Comparison of ENCODE assay signal across 26 cellular contexts in the genomic region with DNA sequence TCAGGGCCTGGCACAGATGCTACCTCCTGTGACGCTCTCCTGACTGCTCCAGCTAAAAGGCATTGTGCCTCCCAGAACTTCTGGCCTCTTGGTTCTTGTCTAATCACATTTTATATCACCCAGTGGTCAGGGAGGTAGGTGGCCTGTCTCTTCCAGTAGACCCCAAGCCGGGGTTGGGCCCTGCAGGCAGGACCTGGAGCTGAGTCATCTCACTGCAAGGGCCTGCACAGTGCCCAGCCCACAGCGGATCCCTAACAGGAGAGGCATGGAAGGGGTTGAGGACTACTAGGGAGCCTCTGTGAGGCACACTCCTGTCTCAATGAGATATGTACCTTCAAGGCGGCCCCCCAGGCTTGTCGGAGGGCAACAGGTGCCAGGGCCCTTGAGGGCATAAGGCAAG. TPM values are rescaled to one million over a fixed set of nuclear protein-coding genes. Genes with fewer than 3 reads are reported as not detected.
DNase-seq lines count a peak whose midpoint lies in the region; ATAC-seq, FAIRE-seq and TF ChIP-seq lines count a peak whose summit lies in the region.
"Had no signal": no experiment of that assay in that cellular context is flagged by ENCODE, and none has a peak within 500 bp of the region (broad histone marks: within the 10 kb centered on the region; RNA-seq: fewer than 3 reads in every experiment).

No MANE protein-coding gene starts in this region.

- no peak for TF ChIP-seq POLR2A in endothelial cell of umbilical vein (IDR thresholded peaks at IDR 0.05; ENCODE audit: low read depth, low read length)

- CTCF ChIA-PET in RWPE1 (lab: Yijun Ruan, JAX) (no interaction called here), endothelial cell of umbilical vein (lab: Charles Lee) (interaction anchor here (8.8 kb wide), 1 partner anchor 11 kb away, joined by 155 read pairs; no protein-coding TSS in a partner anchor)

- POLR2A ChIA-PET in RWPE1 (lab: Yijun Ruan, JAX; ENCODE audit: low non-redundant PET), result interaction anchor here (0.5 kb wide), 1 partner anchor 172 kb away, joined by 3 read pairs; no protein-coding TSS in a partner anchor
- POLR2A ChIA-PET in endothelial cell of umbilical vein (lab: Charles Lee), result interaction anchor here (3.5 kb wide), 1 partner anchor 11 kb away, joined by 25 read pairs; no protein-coding TSS in a partner anchor

- TF ChIP-seq CTCF in RWPE1 (conservative IDR thresholded peaks at IDR 0.05; ENCODE audit: low read depth) (no peak), endothelial cell of umbilical vein (IDR thresholded peaks at IDR 0.05; ENCODE audit: extremely low read depth in 1 of 2, insufficient read depth in 1 of 2, low read depth in 1 of 2, low read length in 2 of 2) (no peak), mesothelial cell of epicardium (IDR thresholded peaks at IDR 0.05; ENCODE audit: unreplicated experiment) (no peak)

- peak overlapping the region; percentile 33 to 81 for H3K27ac Mint-ChIP-seq in stimulated activated naive CD8-positive, alpha-beta T cell treated with anti-CD3 and anti-CD28 coated beads, Interleukin-15, amount 100 ng/mL, for 72 hours
- H3K27ac Mint-ChIP-seq in mesothelial cell of epicardium, result no peak overlapping the region
- H3K27ac Mint-ChIP-seq: dendritic cell treated with granulocyte-macrophage colony-stimulating factor and Interleukin-4, amounts not matched to agents 40 ng/mL and 50 ng/mL, for 4 days; memory B cell had no signal

- FAIRE-seq in endothelial cell of umbilical vein (lab: Jason Lieb, UNC), result no peak

- H3K27ac ChIP-seq in RWPE1 (peak overlapping the region; percentile 59), endothelial cell of umbilical vein (ENCODE audit: insufficient read depth, low read depth, low read length) (peak overlapping the region; percentile 96)
- H3K27ac ChIP-seq: breast epithelium, foreskin keratinocyte had no signal

- ATAC-seq in stimulated activated naive CD8-positive, alpha-beta T cell treated with anti-CD3 and anti-CD28 coated beads, Interleukin-15, amount 100 ng/mL, for 72 hours, result no peak
- no peak for ATAC-seq in stimulated activated naive CD8-positive, alpha-beta T cell treated with anti-CD3 and anti-CD28 coated beads, Interleukin-15, Interleukin-2, amounts not matched to agents 100 U/mL and 50 U/mL, for 24 hours
- ATAC-seq: foreskin keratinocyte had no signal

- no peaks in the 10 kb centered on the region for H3K27me3 Mint-ChIP-seq in stimulated activated naive CD8-positive, alpha-beta T cell treated with anti-CD3 and anti-CD28 coated beads, Interleukin-15, amount 100 ng/mL, for 72 hours
- no peaks in the 10 kb centered on the region for H3K27me3 Mint-ChIP-seq in mesothelial cell of epicardium (ENCODE audit: low read depth)
- H3K27me3 Mint-ChIP-seq: activated naive CD8-positive, alpha-beta T cell treated with anti-CD3 and anti-CD28 coated beads, Interleukin-2, amount 10 ng/mL, durations not matched to agents 7 days and 5 days; CD4-positive, CD25-positive, alpha-beta regulatory T cell; dendritic cell treated with granulocyte-macrophage colony-stimulating factor and Interleukin-4, amounts not matched to agents 40 ng/mL and 50 ng/mL, for 4 days; memory B cell had no signal

- intact Hi-C loops in endothelial cell of umbilical vein (cut with micrococcal nuclease), result loop anchor here (5.0 kb wide), 1 partner anchor 455 kb away; a partner anchor contains a TSS

- no peaks in the 10 kb centered on the region for H3K9me1 ChIP-seq in endothelial cell of umbilical vein (replicated peaks; ENCODE audit: control insufficient read depth, extremely low read depth, insufficient read depth, low read length)

- no peaks in the 10 kb centered on the region for H4K20me1 ChIP-seq in endothelial cell of umbilical vein (replicated peaks; ENCODE audit: control insufficient read depth, extremely low read depth, insufficient read depth, low read length)

- peaks cover 69% of the 10 kb centered on the region for H3K4me1 ChIP-seq in endothelial cell of umbilical vein (ENCODE audit: control insufficient read depth, extremely low read depth, insufficient read depth, low read length)

- no peaks in the 10 kb centered on the region for H3K9me3 ChIP-seq in endothelial cell of umbilical vein (replicated peaks; ENCODE audit: control insufficient read depth, insufficient read depth, low read length)
- H3K9me3 ChIP-seq: breast epithelium, testis had no signal

- no peaks in the 10 kb centered on the region for H3K9me3 Mint-ChIP-seq in stimulated activated naive CD8-positive, alpha-beta T cell treated with anti-CD3 and anti-CD28 coated beads, Interleukin-15, amount 100 ng/mL, for 72 hours
- no peaks in the 10 kb centered on the region for H3K9me3 Mint-ChIP-seq in mesothelial cell of epicardium
- H3K9me3 Mint-ChIP-seq: activated naive CD8-positive, alpha-beta T cell treated with anti-CD3 and anti-CD28 coated beads, Interleukin-2, amount 10 ng/mL, durations not matched to agents 7 days and 5 days; dendritic cell treated with granulocyte-macrophage colony-stimulating factor and Interleukin-4, amounts not matched to agents 40 ng/mL and 50 ng/mL, for 4 days; memory B cell had no signal

- peaks cover 40% of the 10 kb centered on the region for H3K79me2 ChIP-seq in endothelial cell of umbilical vein (ENCODE audit: control insufficient read depth, insufficient read depth, low read length)

- no peak for DNase-seq in stimulated activated naive CD8-positive, alpha-beta T cell treated with anti-CD3 and anti-CD28 coated beads, Interleukin-15, amount 100 ng/mL, for 72 hours
- DNase-seq in stimulated activated naive CD8-positive, alpha-beta T cell treated with anti-CD3 and anti-CD28 coated beads, Interleukin-15, Interleukin-2, amounts not matched to agents 100 U/mL and 50 U/mL, for 24 hours, result no peak
- no peak for DNase-seq in RWPE1 (ENCODE audit: low spot score)
- no peak for DNase-seq in endothelial cell of umbilical vein (ENCODE audit: low read depth, low spot score)
- DNase-seq in HK-2 (ENCODE audit: unreplicated experiment), result no peak
- no peak for DNase-seq in NCI-H2081 (lab: John Stamatoyannopoulos, UW)
- no peak for DNase-seq in amniotic stem cell (lab: John Stamatoyannopoulos, UW)
- no peak for DNase-seq in mesothelial cell of epicardium (ENCODE audit: low spot score in 2 of 2, unreplicated experiment in 2 of 2)
- DNase-seq: activated CD4-positive, alpha-beta T cell treated with anti-CD3 and anti-CD28 coated beads, Interleukin-2, amount 50 U/mL, for 1 hour; activated naive CD8-positive, alpha-beta T cell treated with anti-CD3 and anti-CD28 coated beads, Interleukin-2, amount 10 ng/mL, durations not matched to agents 7 days and 5 days; activated T-cell treated with anti-CD3 and anti-CD28 coated beads for 4 hours; CD4-positive, CD25-positive, alpha-beta regulatory T cell; DMS53; foreskin keratinocyte; hippocampal formation; Karpas-422; NCI-H1092; SHP77; stimulated activated CD8-positive, alpha-beta memory T cell treated with anti-CD3 and anti-CD28 coated beads, Interleukin-4, amount 100 ng/mL, for 48 hours; testis had no signal

- dilution Hi-C loops in endothelial cell of umbilical vein (cut with MboI; ENCODE audit: extremely low pct_ligation_motif_present, low sequenced_read_pairs), result no loop called here

- no peak overlapping the region for H3K4me3 Mint-ChIP-seq in stimulated activated naive CD8-positive, alpha-beta T cell treated with anti-CD3 and anti-CD28 coated beads, Interleukin-15, amount 100 ng/mL, for 72 hours
- no peak overlapping the region for H3K4me3 Mint-ChIP-seq in mesothelial cell of epicardium
- H3K4me3 Mint-ChIP-seq: activated naive CD8-positive, alpha-beta T cell treated with anti-CD3 and anti-CD28 coated beads, Interleukin-2, amount 10 ng/mL, durations not matched to agents 7 days and 5 days; dendritic cell treated with granulocyte-macrophage colony-stimulating factor and Interleukin-4, amounts not matched to agents 40 ng/mL and 50 ng/mL, for 4 days; memory B cell had no signal

- H3K4me1 Mint-ChIP-seq in stimulated activated naive CD8-positive, alpha-beta T cell treated with anti-CD3 and anti-CD28 coated beads, Interleukin-15, amount 100 ng/mL, for 72 hours, result peaks cover 43% of the 10 kb centered on the region
- H3K4me1 Mint-ChIP-seq in mesothelial cell of epicardium, result peaks cover 39% of the 10 kb centered on the region

- H3K4me3 ChIP-seq in endothelial cell of umbilical vein (replicated peaks in 1 of 3; ENCODE audit: insufficient read depth in 1 of 3, low read depth in 1 of 3, low read length in 3 of 3), result no peak overlapping the region
- H3K4me3 ChIP-seq: breast epithelium, smooth muscle cell, testis had no signal

- H3K36me3 Mint-ChIP-seq in mesothelial cell of epicardium, result peaks cover 32% of the 10 kb centered on the region

- no peaks in the 10 kb centered on the region for H3K27me3 ChIP-seq in endothelial cell of umbilical vein (ENCODE audit: control insufficient read depth in 2 of 2, insufficient read depth in 2 of 2, low read length in 2 of 2)
- H3K27me3 ChIP-seq: breast epithelium, foreskin keratinocyte, testis had no signal

- H3K36me3 ChIP-seq in endothelial cell of umbilical vein (ENCODE audit: control insufficient read depth in 2 of 2, extremely low read depth in 1 of 2, insufficient read depth in 2 of 2, low read length in 2 of 2), result peaks cover 25 to 45% of the 10 kb centered on the region in 2 experiments

- BruUV-seq in endothelial cell of umbilical vein (replicated peaks; lab: Mats Ljungman, UMichigan), result no TSS peak

- H3K9ac ChIP-seq in endothelial cell of umbilical vein (replicated peaks; ENCODE audit: extremely low read depth, insufficient read depth, low read length), result no peak overlapping the region

- no peak overlapping the region for H3K4me2 ChIP-seq in endothelial cell of umbilical vein (ENCODE audit: insufficient read depth, low read length)
- H3K4me2 ChIP-seq: smooth muscle cell had no signal

- no peak overlapping the region for H2AFZ ChIP-seq in endothelial cell of umbilical vein (ENCODE audit: low read depth, low read length)

RNA-seq across cellular contexts. Expression of a gene that starts 6.4 kb away (rescaled TPM):
- total RNA-seq in endothelial cell of umbilical vein (81.8 and 84.3 TPM in 2 replicates), mesothelial cell of epicardium (80.6 to 85.3 TPM (median 82.2 TPM) in 3 replicates)
- 54.9 and 61.1 TPM in 2 replicates for polyA plus RNA-seq in endothelial cell of umbilical vein
- 51.9 and 65.9 TPM in 2 replicates for polyA plus RNA-seq in endothelial cell of umbilical vein (2011; cell fraction: cytosol; rRNA removed)
- 178 and 190 TPM in 2 replicates for polyA plus RNA-seq in endothelial cell of umbilical vein (2011; cell fraction: nucleus; rRNA removed)
- 38.6 and 40.5 TPM in 2 replicates for polyA plus RNA-seq in endothelial cell of umbilical vein (2012)
- 75.4 and 78.6 TPM in 2 replicates for polyA minus RNA-seq in endothelial cell of umbilical vein
- 18.9 TPM for polyA minus RNA-seq in endothelial cell of umbilical vein (2011; cell fraction: cytosol; rRNA and poly(A)+ RNA removed)
- 88.2 and 102 TPM in 2 replicates for polyA minus RNA-seq in endothelial cell of umbilical vein (2011; cell fraction: nucleus; rRNA and poly(A)+ RNA removed)

RNA-seq across cellular contexts. Expression of a gene that starts 21.2 kb away (rescaled TPM):
- total RNA-seq in endothelial cell of umbilical vein (not detected in 2 replicates), mesothelial cell of epicardium (not detected in 3 replicates)
- not detected in 2 replicates for polyA plus RNA-seq in endothelial cell of umbilical vein
- polyA plus RNA-seq in endothelial cell of umbilical vein (2011; cell fraction: cytosol; rRNA removed), result not detected in 2 replicates
- not detected in 2 replicates for polyA plus RNA-seq in endothelial cell of umbilical vein (2011; cell fraction: nucleus; rRNA removed)
- polyA plus RNA-seq in endothelial cell of umbilical vein (2012), result not detected in 2 replicates
- polyA minus RNA-seq in endothelial cell of umbilical vein, result not detected in 2 replicates
- polyA minus RNA-seq in endothelial cell of umbilical vein (2011; cell fraction: cytosol; rRNA and poly(A)+ RNA removed), result not detected
- not detected in 2 replicates for polyA minus RNA-seq in endothelial cell of umbilical vein (2011; cell fraction: nucleus; rRNA and poly(A)+ RNA removed)
- total RNA-seq: activated naive CD8-positive, alpha-beta T cell treated with anti-CD3 and anti-CD28 coated beads, Interleukin-2, amount 10 ng/mL, durations not matched to agents 7 days and 5 days; breast epithelium; CD4-positive, CD25-positive, alpha-beta regulatory T cell; foreskin keratinocyte; kidney epithelial cell; smooth muscle cell; testis had no signal
- polyA plus RNA-seq: CD4-positive, CD25-positive, alpha-beta regulatory T cell; foreskin keratinocyte; neural cell; smooth muscle cell had no signal

RNA-seq across cellular contexts. Expression of a gene that starts 35.9 kb away (rescaled TPM):
- total RNA-seq in endothelial cell of umbilical vein (not detected in 2 replicates), mesothelial cell of epicardium (0.11 to 0.16 TPM in 2 of 3 replicates, not detected in the other)
- not detected in 2 replicates for polyA plus RNA-seq in endothelial cell of umbilical vein
- not detected in 2 replicates for polyA plus RNA-seq in endothelial cell of umbilical vein (2011; cell fraction: cytosol; rRNA removed)
- not detected in 2 replicates for polyA plus RNA-seq in endothelial cell of umbilical vein (2011; cell fraction: nucleus; rRNA removed)
- polyA plus RNA-seq in endothelial cell of umbilical vein (2012), result not detected in 2 replicates
- not detected in 2 replicates for polyA minus RNA-seq in endothelial cell of umbilical vein
- not detected for polyA minus RNA-seq in endothelial cell of umbilical vein (2011; cell fraction: cytosol; rRNA and poly(A)+ RNA removed)
- not detected in 2 replicates for polyA minus RNA-seq in endothelial cell of umbilical vein (2011; cell fraction: nucleus; rRNA and poly(A)+ RNA removed)
- total RNA-seq: activated naive CD8-positive, alpha-beta T cell treated with anti-CD3 and anti-CD28 coated beads, Interleukin-2, amount 10 ng/mL, durations not matched to agents 7 days and 5 days; CD4-positive, CD25-positive, alpha-beta regulatory T cell; foreskin keratinocyte had no signal
- polyA plus RNA-seq: CD4-positive, CD25-positive, alpha-beta regulatory T cell; foreskin keratinocyte; neural cell had no signal
